Comparison of ENCODE assay signal across 11 cellular contexts in genomic region chr19:17872251-17873001, GRCh38. TPM values are rescaled to one million over a fixed set of nuclear protein-coding genes. Genes with fewer than 3 reads are reported as not detected.
DNase-seq lines count a peak whose midpoint lies in the region; ATAC-seq and TF ChIP-seq lines count a peak whose summit lies in the region.
"Had no signal": no experiment of that assay in that cellular context is flagged by ENCODE, and none has a peak within 500 bp of the region (broad histone marks: within the 10 kb centered on the region; RNA-seq: fewer than 3 reads in every experiment).

No MANE protein-coding gene starts in this region.

- H3K9me3 ChIP-seq in mucosa of descending colon (no peaks in the 10 kb centered on the region), upper lobe of right lung (no peaks in the 10 kb centered on the region)

- H3K4me3 ChIP-seq in mucosa of descending colon (no peak overlapping the region), upper lobe of right lung (peak overlapping the region; percentile 4)

- peaks cover 47% of the 10 kb centered on the region for H3K27me3 ChIP-seq in upper lobe of right lung

- no peak overlapping the region for H3K27ac ChIP-seq in upper lobe of right lung

- peak; percentile 48 for DNase-seq in activated T-cell treated with anti-CD3 and anti-CD28 coated beads, Interleukin-2, amount 50 U/mL, for 1 hour
- no peak for DNase-seq in activated T-cell treated with anti-CD3 and anti-CD28 coated beads for 4 hours
- DNase-seq in activated effector memory CD4-positive, alpha-beta T cell treated with Interleukin-2 at 50 U/mL for 16 hours, result peak; percentile 51
- peak; percentile 32 to 69 (median 51) for DNase-seq in mucosa of descending colon
- no peak for DNase-seq in upper lobe of right lung
- DNase-seq in DMS114 treated with DMSO at 0.1 percent for 48 hours (lab: John Stamatoyannopoulos, UW; ENCODE audit: unreplicated experiment), result no peak
- DNase-seq in NCI-H1092 treated with DMSO at 0.1 percent for 48 hours (lab: John Stamatoyannopoulos, UW), result no peak
- DNase-seq: ACHN, NCI-H1048 had no signal

- H3K36me3 ChIP-seq in mucosa of descending colon (ENCODE audit: low read depth), result no peaks in the 10 kb centered on the region
- H3K36me3 ChIP-seq in upper lobe of right lung, result no peaks in the 10 kb centered on the region

- ATAC-seq in mucosa of descending colon (peak; percentile 46), upper lobe of right lung (peak; percentile 13), HG03139 (IDR thresholded peaks at IDR 0.05; ENCODE audit: unreplicated experiment) (no peak)

- TF ChIP-seq CTCF in mucosa of descending colon (IDR thresholded peaks at IDR 0.05) (no peak), upper lobe of right lung (IDR thresholded peaks at IDR 0.05) (no peak)

- intact Hi-C loops in mucosa of descending colon (cut with DNase I, micrococcal nuclease) (no loop called here), upper lobe of right lung (cut with DNase I) (loop anchor here (10.0 kb wide), 1 partner anchor 122 kb away; no protein-coding TSS in a partner anchor)

- H3K4me1 ChIP-seq in mucosa of descending colon (ENCODE audit: low read depth) (peaks cover 16% of the 10 kb centered on the region), upper lobe of right lung (peaks cover 16% of the 10 kb centered on the region)

RNA-seq across cellular contexts. Expression of gene SLC5A5, which starts 0.7 kb away (rescaled TPM):
- total RNA-seq in mucosa of descending colon, result under 1 TPM in 1 of 3 donors, not detected in 2; 0.19 TPM
- total RNA-seq in upper lobe of right lung, result not detected
- total RNA-seq: pulmonary artery endothelial cell had no signal

RNA-seq across cellular contexts. Expression of gene RPL18A, which starts 12.7 kb away (rescaled TPM):
- total RNA-seq in mucosa of descending colon (1,000 to 10,000 TPM; 1,368 to 1,650 (median 1,462) TPM), upper lobe of right lung (1,315 TPM)

RNA-seq across cellular contexts. Expression of gene JAK3, which starts 24.6 kb away (rescaled TPM):
- total RNA-seq in mucosa of descending colon (1 to 10 TPM; 3.1 to 9.1 (median 5.4) TPM), upper lobe of right lung (15.1 TPM)

RNA-seq across cellular contexts. Expression of gene INSL3, which starts 51.1 kb away (rescaled TPM):
- total RNA-seq in mucosa of descending colon (not detected), upper lobe of right lung (not detected)
- total RNA-seq: pulmonary artery endothelial cell had no signal

Comparison
In these comparisons a context has a peak if more than half of its experiments do, and no peak if none do; other contexts are left out.
1. DNase-seq: peak in activated T-cell treated with anti-CD3 and anti-CD28 coated beads, Interleukin-2, amount 50 U/mL, for 1 hour (single experiment), activated effector memory CD4-positive, alpha-beta T cell treated with Interleukin-2 at 50 U/mL for 16 hours (single experiment) and mucosa of descending colon (3 of 3); none in activated T-cell treated with anti-CD3 and anti-CD28 coated beads for 4 hours (single experiment), upper lobe of right lung (single experiment), DMS114 treated with DMSO at 0.1 percent for 48 hours (single experiment) and NCI-H1092 treated with DMSO at 0.1 percent for 48 hours (single experiment).